Comparison of ENCODE assay signal across 10 cellular contexts in genomic region chr14:72439707-72440106, GRCh38.
DNase-seq lines count a peak whose midpoint lies in the region; ATAC-seq lines count a peak whose summit lies in the region.
"Had no signal": no experiment of that assay in that cellular context is flagged by ENCODE, and none has a peak within 500 bp of the region (broad histone marks: within the 10 kb centered on the region; RNA-seq: fewer than 3 reads in every experiment).

No MANE protein-coding gene starts in this region.

- H3K27me3 Mint-ChIP-seq in activated CD4-positive, alpha-beta T cell treated with anti-CD3 and anti-CD28 coated beads for 36 hours = peaks cover 3% of the 10 kb centered on the region
- H3K27me3 Mint-ChIP-seq in activated CD4-positive, alpha-beta memory T cell treated with anti-CD3 and anti-CD28 coated beads for 36 hours = no peaks in the 10 kb centered on the region

- peak; percentile 53 for ATAC-seq in activated CD4-positive, alpha-beta T cell treated with anti-CD3 and anti-CD28 coated beads for 36 hours
- ATAC-seq in stimulated activated effector memory CD8-positive, alpha-beta T cell treated with anti-CD3 and anti-CD28 coated beads, Interleukin-12 subunit alpha, Interleukin-12 subunit beta, amount 100 ng/mL, for 72 hours = peak; percentile 68
- ATAC-seq in HG02610 (IDR thresholded peaks at IDR 0.05; ENCODE audit: unreplicated experiment) = no peak
- no peak for ATAC-seq in GM19452 (IDR thresholded peaks at IDR 0.05; ENCODE audit: unreplicated experiment)
- ATAC-seq: gastrocnemius medialis had no signal

- CTCF ChIA-PET in activated CD4-positive, alpha-beta T cell treated with anti-CD3 and anti-CD28 coated beads for 36 hours (lab: Charles Lee) = interaction anchor here (1.4 to 1.5 kb wide), 2 partner anchors 19 to 38 kb away, joined by 3 to 4 read pairs; no protein-coding TSS in a partner anchor
- CTCF ChIA-PET in activated CD4-positive, alpha-beta memory T cell treated with anti-CD3 and anti-CD28 coated beads for 36 hours (lab: Charles Lee) = interaction anchor here (1.1 to 1.7 kb wide), 2 partner anchors 19 to 74 kb away, joined by 3 to 8 read pairs; no protein-coding TSS in a partner anchor

- H3K36me3 Mint-ChIP-seq in activated CD4-positive, alpha-beta T cell treated with anti-CD3 and anti-CD28 coated beads for 36 hours (ENCODE audit: low read depth) = no peaks in the 10 kb centered on the region
- no peaks in the 10 kb centered on the region for H3K36me3 Mint-ChIP-seq in activated CD4-positive, alpha-beta memory T cell treated with anti-CD3 and anti-CD28 coated beads for 36 hours
- no peaks in the 10 kb centered on the region for H3K36me3 Mint-ChIP-seq in stimulated activated effector memory CD8-positive, alpha-beta T cell treated with anti-CD3 and anti-CD28 coated beads, Interleukin-12 subunit alpha, Interleukin-12 subunit beta, amount 100 ng/mL, for 72 hours

- H3K9me3 Mint-ChIP-seq in activated CD4-positive, alpha-beta T cell treated with anti-CD3 and anti-CD28 coated beads for 36 hours (ENCODE audit: low read depth) = no peaks in the 10 kb centered on the region
- no peaks in the 10 kb centered on the region for H3K9me3 Mint-ChIP-seq in activated CD4-positive, alpha-beta memory T cell treated with anti-CD3 and anti-CD28 coated beads for 36 hours
- H3K9me3 Mint-ChIP-seq in stimulated activated effector memory CD8-positive, alpha-beta T cell treated with anti-CD3 and anti-CD28 coated beads, Interleukin-12 subunit alpha, Interleukin-12 subunit beta, amount 100 ng/mL, for 72 hours = no peaks in the 10 kb centered on the region

- intact Hi-C loops in activated CD4-positive, alpha-beta T cell treated with anti-CD3 and anti-CD28 coated beads for 36 hours (cut with DNase I, micrococcal nuclease) = no loop called here
- intact Hi-C loops in activated CD4-positive, alpha-beta memory T cell treated with anti-CD3 and anti-CD28 coated beads for 36 hours (cut with micrococcal nuclease) = loop anchor here (5.0 kb wide), 1 partner anchor 38 kb away; no protein-coding TSS in a partner anchor

- POLR2A ChIA-PET in activated CD4-positive, alpha-beta T cell treated with anti-CD3 and anti-CD28 coated beads for 36 hours (lab: Charles Lee) = interaction anchor here (0.5 to 0.6 kb wide), 2 partner anchors 9 to 507 kb away, joined by 3 to 5 read pairs; no protein-coding TSS in a partner anchor
- POLR2A ChIA-PET in activated CD4-positive, alpha-beta memory T cell treated with anti-CD3 and anti-CD28 coated beads for 36 hours (lab: Charles Lee) = interaction anchor here (0.7 to 1.2 kb wide), 2 partner anchors 12 to 22 kb away, joined by 4 to 5 read pairs; no protein-coding TSS in a partner anchor

- H3K27ac Mint-ChIP-seq in activated CD4-positive, alpha-beta T cell treated with anti-CD3 and anti-CD28 coated beads for 36 hours = no peak overlapping the region
- H3K27ac Mint-ChIP-seq in activated CD4-positive, alpha-beta memory T cell treated with anti-CD3 and anti-CD28 coated beads for 36 hours = no peak overlapping the region
- peak overlapping the region; percentile 58 for H3K27ac Mint-ChIP-seq in stimulated activated effector memory CD8-positive, alpha-beta T cell treated with anti-CD3 and anti-CD28 coated beads, Interleukin-12 subunit alpha, Interleukin-12 subunit beta, amount 100 ng/mL, for 72 hours

- no peak overlapping the region for H3K4me3 Mint-ChIP-seq in activated CD4-positive, alpha-beta T cell treated with anti-CD3 and anti-CD28 coated beads for 36 hours
- no peak overlapping the region for H3K4me3 Mint-ChIP-seq in activated CD4-positive, alpha-beta memory T cell treated with anti-CD3 and anti-CD28 coated beads for 36 hours
- peak overlapping the region; percentile 50 for H3K4me3 Mint-ChIP-seq in stimulated activated effector memory CD8-positive, alpha-beta T cell treated with anti-CD3 and anti-CD28 coated beads, Interleukin-12 subunit alpha, Interleukin-12 subunit beta, amount 100 ng/mL, for 72 hours

- peak; percentile 26 for DNase-seq in activated CD4-positive, alpha-beta T cell treated with anti-CD3 and anti-CD28 coated beads for 36 hours
- no peak for DNase-seq in activated CD4-positive, alpha-beta T cell treated with anti-CD3 and anti-CD28 coated beads for 4 hours
- DNase-seq in KG1 (lab: John Stamatoyannopoulos, UW) (peak; percentile 55), DMS53 treated with DMSO at 0.1 percent for 48 hours (lab: John Stamatoyannopoulos, UW; ENCODE audit: unreplicated experiment) (no peak)
- peak; percentile 38 for DNase-seq in activated CD4-positive, alpha-beta memory T cell treated with anti-CD3 and anti-CD28 coated beads for 36 hours
- DNase-seq in stimulated activated effector memory CD8-positive, alpha-beta T cell treated with anti-CD3 and anti-CD28 coated beads, Interleukin-12 subunit alpha, Interleukin-12 subunit beta, amount 100 ng/mL, for 72 hours (ENCODE audit: low spot score in 2 of 2) = peak; percentile 17 to 60
- DNase-seq: activated CD8-positive, alpha-beta memory T cell treated with anti-CD3 and anti-CD28 coated beads, Interleukin-2, amount 50 U/mL, for 48 hours; gastrocnemius medialis had no signal

- peaks cover 40% of the 10 kb centered on the region for H3K4me1 Mint-ChIP-seq in activated CD4-positive, alpha-beta T cell treated with anti-CD3 and anti-CD28 coated beads for 36 hours
- peaks cover 38% of the 10 kb centered on the region for H3K4me1 Mint-ChIP-seq in activated CD4-positive, alpha-beta memory T cell treated with anti-CD3 and anti-CD28 coated beads for 36 hours (ENCODE audit: low read depth)
- H3K4me1 Mint-ChIP-seq in stimulated activated effector memory CD8-positive, alpha-beta T cell treated with anti-CD3 and anti-CD28 coated beads, Interleukin-12 subunit alpha, Interleukin-12 subunit beta, amount 100 ng/mL, for 72 hours = peaks cover 67% of the 10 kb centered on the region

Comparison
In these comparisons a context has a peak if more than half of its experiments do, and no peak if none do; other contexts are left out.
1. DNase-seq: peak in activated CD4-positive, alpha-beta T cell treated with anti-CD3 and anti-CD28 coated beads for 36 hours (single experiment), KG1 (single experiment), activated CD4-positive, alpha-beta memory T cell treated with anti-CD3 and anti-CD28 coated beads for 36 hours (single experiment) and stimulated activated effector memory CD8-positive, alpha-beta T cell treated with anti-CD3 and anti-CD28 coated beads, Interleukin-12 subunit alpha, Interleukin-12 subunit beta, amount 100 ng/mL, for 72 hours (2 of 2); none in activated CD4-positive, alpha-beta T cell treated with anti-CD3 and anti-CD28 coated beads for 4 hours (0 of 2) and DMS53 treated with DMSO at 0.1 percent for 48 hours (single experiment).
2. ATAC-seq: peak in activated CD4-positive, alpha-beta T cell treated with anti-CD3 and anti-CD28 coated beads for 36 hours (single experiment) and stimulated activated effector memory CD8-positive, alpha-beta T cell treated with anti-CD3 and anti-CD28 coated beads, Interleukin-12 subunit alpha, Interleukin-12 subunit beta, amount 100 ng/mL, for 72 hours (single experiment); none in HG02610 (single experiment) and GM19452 (single experiment).